Comparison of ENCODE assay signal across 1 cellular context in genomic region chr11:106475181-106475580, GRCh38.
TF ChIP-seq lines count a peak whose summit lies in the region.

No MANE protein-coding gene starts in this region.

TF ChIP-seq in GM23338, 12 proteins besides CTCF, POLR2A, EP300 and RAD21 (continued from another document):
- TF ChIP-seq ZNF462 (CRISPR knock-in tag; IDR thresholded peaks at IDR 0.05) (no peak), ZNF114 (CRISPR knock-in tag; IDR thresholded peaks at IDR 0.05) (no peak), CREB1 (CRISPR knock-in tag; IDR thresholded peaks at IDR 0.05; ENCODE audit: low read depth) (no peak)
